In the genomic region with DNA sequence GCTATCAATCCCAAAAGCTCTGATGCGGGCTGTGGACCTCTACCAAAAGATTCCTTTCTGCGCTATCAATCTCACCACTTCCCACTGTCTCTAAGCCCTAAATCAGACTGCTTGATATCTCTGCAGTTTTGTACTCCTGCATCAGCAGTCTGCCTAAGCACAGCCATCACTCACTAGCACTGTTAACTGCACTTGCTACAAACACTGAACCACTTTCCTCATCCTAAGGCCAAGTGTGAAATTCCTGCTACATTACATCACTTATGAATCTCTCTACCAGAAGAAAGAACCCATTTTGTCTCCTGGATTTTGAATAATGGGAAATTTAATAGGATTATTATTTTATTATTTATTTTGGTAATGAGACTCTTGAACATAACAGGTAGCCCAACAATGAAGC, we compare ENCODE assay signal across 28 cellular contexts.
DNase-seq lines count a peak whose midpoint lies in the region; ATAC-seq, FAIRE-seq and TF ChIP-seq lines count a peak whose summit lies in the region.
"Had no signal": no experiment of that assay in that cellular context is flagged by ENCODE, and none has a peak within 500 bp of the region (broad histone marks: within the 10 kb centered on the region; RNA-seq: fewer than 3 reads in every experiment).

No MANE protein-coding gene starts in this region.

- BruUV-seq in mammary epithelial cell (replicated peaks; lab: Mats Ljungman, UMichigan): no TSS peak
- no TSS peak for BruUV-seq in MCF 10A (replicated peaks; lab: Mats Ljungman, UMichigan)

- CTCF ChIA-PET in mammary epithelial cell (lab: Charles Lee; ENCODE audit: low non-redundant PET) (no interaction called here), MCF 10A (lab: Yijun Ruan, JAX) (interaction anchor here (0.6 kb wide), 1 partner anchor 654 kb away, joined by 3 read pairs; no protein-coding TSS in a partner anchor)

- POLR2A ChIA-PET in MCF 10A (lab: Yijun Ruan, JAX): no interaction called here

- no peak overlapping the region for H3K4me2 ChIP-seq in mammary epithelial cell (ENCODE audit: insufficient read depth, low read depth, low read length)
- H3K4me2 ChIP-seq: KMS-11 had no signal

- peak; percentile 30 for ATAC-seq in foreskin keratinocyte
- ATAC-seq in HG02852 (IDR thresholded peaks at IDR 0.05; ENCODE audit: unreplicated experiment): no peak
- ATAC-seq: CD8-positive, alpha-beta T cell; mucosa of descending colon; stimulated activated naive CD8-positive, alpha-beta T cell treated with anti-CD3 and anti-CD28 coated beads, Interleukin-15, amount 100 ng/mL, for 72 hours; T-helper 17 cell had no signal

- H3K9me3 ChIP-seq in mammary epithelial cell (replicated peaks; ENCODE audit: insufficient read depth, low read length) (no peaks in the 10 kb centered on the region), endodermal cell (ENCODE audit: control insufficient read depth, low read length) (no peaks in the 10 kb centered on the region)
- H3K9me3 ChIP-seq: mucosa of descending colon, sigmoid colon, tibial artery had no signal

- H3K4me3 Mint-ChIP-seq in MCF 10A (ENCODE audit: unreplicated experiment) (no peak overlapping the region), endodermal cell (no peak overlapping the region)
- H3K4me3 Mint-ChIP-seq: activated T-cell treated with anti-CD3 and anti-CD28 coated beads, Interleukin-2, amount 50 U/mL, for 24 hours; CD8-positive, alpha-beta T cell; stimulated activated naive CD8-positive, alpha-beta T cell treated with anti-CD3 and anti-CD28 coated beads, Interleukin-15, amount 100 ng/mL, for 72 hours; T-helper 17 cell had no signal

- H3K27me3 Mint-ChIP-seq in MCF 10A (ENCODE audit: insufficient read depth, unreplicated experiment) (no peaks in the 10 kb centered on the region), endodermal cell (ENCODE audit: insufficient read depth) (no peaks in the 10 kb centered on the region)
- H3K27me3 Mint-ChIP-seq: activated T-cell treated with anti-CD3 and anti-CD28 coated beads, Interleukin-2, amount 50 U/mL, for 24 hours; stimulated activated naive CD8-positive, alpha-beta T cell treated with anti-CD3 and anti-CD28 coated beads, Interleukin-15, amount 100 ng/mL, for 72 hours; T-helper 17 cell had no signal

- H3K36me3 ChIP-seq in mammary epithelial cell (ENCODE audit: insufficient read depth, low read length) (no peaks in the 10 kb centered on the region), brain microvascular endothelial cell (replicated peaks) (no peaks in the 10 kb centered on the region), endodermal cell (ENCODE audit: control insufficient read depth, insufficient read depth, low read length) (no peaks in the 10 kb centered on the region)
- H3K36me3 ChIP-seq: sigmoid colon, tibial artery had no signal

- DNase-seq in mammary epithelial cell (peak; percentile 17), MCF 10A (ENCODE audit: unreplicated experiment) (no peak), brain microvascular endothelial cell (peak; percentile 4), foreskin keratinocyte (peak; percentile 25 to 42), urothelium cell line (ENCODE audit: low spot score) (peak; percentile 13), endodermal cell (no peak), NCI-H2081 (lab: John Stamatoyannopoulos, UW) (no peak)
- DNase-seq: activated CD4-positive, alpha-beta T cell treated with anti-CD3 and anti-CD28 coated beads for 4 hours; activated gamma-delta T cell treated with Interleukin-2 at 50 U/mL for 16 hours; activated T-cell treated with anti-CD3 and anti-CD28 coated beads, Interleukin-2, amount 50 U/mL, for 24 hours; caudate nucleus; CD8-positive, alpha-beta T cell; dermis blood vessel endothelial cell; GF-D8; hypothalamus; mucosa of descending colon; NCI-H1694 treated with DMSO at 0.1 percent for 48 hours; NCI-H2171 treated with DMSO at 0.1 percent for 48 hours; sigmoid colon; stimulated activated CD4-positive, alpha-beta T cell treated with anti-CD3 and anti-CD28 coated beads, Interleukin-15, amount 100 ng/mL, for 24 hours; stimulated activated naive CD8-positive, alpha-beta T cell treated with anti-CD3 and anti-CD28 coated beads, Interleukin-15, amount 100 ng/mL, for 72 hours; T-helper 17 cell; tibial artery had no signal

- WGBS in mammary epithelial cell (ENCODE audit: low coverage, missing lambda C conversion rate): 100% methylated on average over 2 of the region's 2 CpGs
- WGBS in endodermal cell (ENCODE audit: insufficient coverage in 1 of 2, insufficient read length in 1 of 2), 2 experiments: 93 to 100% methylated on average over 2 of the region's 2 CpGs

- TF ChIP-seq CTCF in mammary epithelial cell (conservative IDR thresholded peaks at IDR 0.05 in 1 of 2, IDR thresholded peaks at IDR 0.05 in 1 of 2; ENCODE audit: extremely low read depth in 1 of 2, insufficient read depth in 1 of 2, low read depth in 1 of 2, low read length in 2 of 2): no peak
- TF ChIP-seq CTCF in MCF 10A (IDR thresholded peaks at IDR 0.05; ENCODE audit: unreplicated experiment): no peak
- no peak for TF ChIP-seq CTCF in brain microvascular endothelial cell (IDR thresholded peaks at IDR 0.05; ENCODE audit: low read depth, low read length, missing control alignments)
- TF ChIP-seq CTCF in foreskin keratinocyte (conservative IDR thresholded peaks at IDR 0.05): no peak
- TF ChIP-seq CTCF in endodermal cell (conservative IDR thresholded peaks at IDR 0.05): no peak

- no peak overlapping the region for H2AFZ ChIP-seq in mammary epithelial cell (ENCODE audit: low read depth, low read length)
- H2AFZ ChIP-seq: parathyroid adenoma had no signal

- in situ Hi-C loops in mammary epithelial cell (cut with MboI; ENCODE audit: low sequenced_read_pairs in 2 of 2) (no loop called here), brain microvascular endothelial cell (cut with HindIII; ENCODE audit: low pct_ligation_motif_present, low sequenced_read_pairs) (no loop called here)

- H3K4me3 ChIP-seq in mammary epithelial cell (replicated peaks in 1 of 3; ENCODE audit: insufficient read depth in 1 of 3, low read depth in 2 of 3, low read length in 3 of 3) (no peak overlapping the region), brain microvascular endothelial cell (ENCODE audit: low read depth, low read length) (no peak overlapping the region), endodermal cell (ENCODE audit: low read length) (no peak overlapping the region)
- H3K4me3 ChIP-seq: mucosa of descending colon, sigmoid colon, tibial artery had no signal

- H4K20me1 ChIP-seq in mammary epithelial cell (ENCODE audit: insufficient read depth, low read length): no peaks in the 10 kb centered on the region

- H3K27ac Mint-ChIP-seq in MCF 10A (ENCODE audit: low read depth, unreplicated experiment) (no peak overlapping the region), endodermal cell (no peak overlapping the region)
- H3K27ac Mint-ChIP-seq: activated T-cell treated with anti-CD3 and anti-CD28 coated beads, Interleukin-2, amount 50 U/mL, for 24 hours; CD8-positive, alpha-beta T cell; stimulated activated naive CD8-positive, alpha-beta T cell treated with anti-CD3 and anti-CD28 coated beads, Interleukin-15, amount 100 ng/mL, for 72 hours; T-helper 17 cell had no signal

- H3K9me3 Mint-ChIP-seq in MCF 10A (ENCODE audit: unreplicated experiment): no peaks in the 10 kb centered on the region
- peaks cover 3% of the 10 kb centered on the region for H3K9me3 Mint-ChIP-seq in endodermal cell

- H3K4me1 Mint-ChIP-seq in MCF 10A (ENCODE audit: insufficient read depth, unreplicated experiment): no peaks in the 10 kb centered on the region
- H3K4me1 Mint-ChIP-seq in endodermal cell: peaks cover 5% of the 10 kb centered on the region
- H3K4me1 Mint-ChIP-seq: stimulated activated naive CD8-positive, alpha-beta T cell treated with anti-CD3 and anti-CD28 coated beads, Interleukin-15, amount 100 ng/mL, for 72 hours; T-helper 17 cell had no signal

- H3K36me3 Mint-ChIP-seq in MCF 10A (ENCODE audit: insufficient read depth, unreplicated experiment): peaks cover 4% of the 10 kb centered on the region
- no peaks in the 10 kb centered on the region for H3K36me3 Mint-ChIP-seq in endodermal cell (ENCODE audit: low read depth)
- H3K36me3 Mint-ChIP-seq: CD8-positive, alpha-beta T cell had no signal

- no peak overlapping the region for H3K9ac ChIP-seq in mammary epithelial cell (ENCODE audit: insufficient read depth, low read length)
- no peak overlapping the region for H3K9ac ChIP-seq in endodermal cell (ENCODE audit: extremely low read depth, low read length, poor library complexity, severe bottlenecking)
- H3K9ac ChIP-seq: KMS-11, parathyroid adenoma had no signal

- dilution Hi-C loops in mammary epithelial cell (cut with HindIII; ENCODE audit: low sequenced_read_pairs): no loop called here

- no peaks in the 10 kb centered on the region for H3K27me3 ChIP-seq in mammary epithelial cell (ENCODE audit: insufficient read depth, low read length)
- no peaks in the 10 kb centered on the region for H3K27me3 ChIP-seq in brain microvascular endothelial cell (replicated peaks)
- no peaks in the 10 kb centered on the region for H3K27me3 ChIP-seq in foreskin keratinocyte
- no peaks in the 10 kb centered on the region for H3K27me3 ChIP-seq in endodermal cell (ENCODE audit: control insufficient read depth, insufficient read depth, low read length, poor library complexity, severe bottlenecking)
- H3K27me3 ChIP-seq: sigmoid colon, tibial artery had no signal

- no peak overlapping the region for H3K27ac ChIP-seq in mammary epithelial cell (ENCODE audit: insufficient read depth, low read depth, low read length)
- H3K27ac ChIP-seq in brain microvascular endothelial cell: no peak overlapping the region
- H3K27ac ChIP-seq in foreskin keratinocyte: no peak overlapping the region
- no peak overlapping the region for H3K27ac ChIP-seq in endodermal cell (ENCODE audit: low read depth, low read length)
- H3K27ac ChIP-seq: 22Rv1, KMS-11, parathyroid adenoma, sigmoid colon, tibial artery had no signal

- FAIRE-seq in urothelium cell line (lab: Jason Lieb, UNC): no peak
- FAIRE-seq: islet of Langerhans had no signal

- intact Hi-C loops in mammary epithelial cell (cut with micrococcal nuclease): no loop called here
- intact Hi-C loops in MCF 10A (cut with micrococcal nuclease): no loop called here

- H3K4me1 ChIP-seq in mammary epithelial cell (ENCODE audit: insufficient read depth, low read length) (peaks cover 12% of the 10 kb centered on the region), foreskin keratinocyte (peaks cover 15% of the 10 kb centered on the region), endodermal cell (ENCODE audit: control insufficient read depth, insufficient read depth, low read length) (no peaks in the 10 kb centered on the region)
- H3K4me1 ChIP-seq: parathyroid adenoma, sigmoid colon, tibial artery had no signal

- H3K79me2 ChIP-seq in mammary epithelial cell (ENCODE audit: insufficient read depth, low read length): no peaks in the 10 kb centered on the region
- H3K79me2 ChIP-seq: parathyroid adenoma had no signal

Comparison
In these comparisons a context has a peak if more than half of its experiments do, and no peak if none do; other contexts are left out.
1. DNase-seq: peak in mammary epithelial cell (single experiment), brain microvascular endothelial cell (single experiment), foreskin keratinocyte (2 of 2) and urothelium cell line (single experiment); none in MCF 10A (single experiment), endodermal cell (single experiment) and NCI-H2081 (0 of 2).